1 cellular context compared by ENCODE assay signal in the genomic region with DNA sequence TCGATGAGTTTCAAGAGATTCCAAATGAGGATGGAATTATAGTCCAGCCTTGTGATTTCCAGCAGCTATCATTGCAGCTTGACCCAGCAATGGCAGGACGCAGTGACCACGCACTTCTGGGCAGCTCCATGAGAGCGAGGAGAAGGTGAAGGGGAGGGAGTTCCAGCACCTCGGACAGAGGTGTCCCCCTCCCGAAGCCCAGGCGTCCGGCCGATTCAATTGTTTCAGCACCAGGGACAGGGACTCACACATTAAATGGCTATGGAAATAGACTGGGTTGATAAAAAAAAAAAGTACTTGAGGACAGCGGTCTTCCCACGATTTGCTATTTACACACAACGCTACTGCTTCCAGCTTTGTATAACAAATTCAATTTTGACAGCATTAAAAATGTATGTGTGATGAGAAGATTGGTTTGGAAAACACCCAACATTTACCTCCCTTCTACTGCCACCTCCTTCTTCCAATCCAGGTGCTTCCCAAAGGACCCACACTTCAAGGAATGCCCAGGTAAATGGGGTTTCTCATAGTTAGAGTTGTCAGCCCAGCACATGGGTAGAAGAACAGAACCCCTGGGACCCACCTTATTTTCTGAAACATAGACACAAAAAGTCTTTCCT.
TF ChIP-seq lines count a peak whose summit lies in the region.

No MANE protein-coding gene starts in this region.

TF ChIP-seq in HepG2, 621 proteins besides CTCF, POLR2A, EP300 and RAD21 (continued from another document and continues in another):
- no peak for TF ChIP-seq STAT6 (CRISPR knock-in tag; IDR thresholded peaks at IDR 0.05; ENCODE audit: borderline replicate concordance)
- TF ChIP-seq ZNF407 (CRISPR knock-in tag; IDR thresholded peaks at IDR 0.05; ENCODE audit: not compliant biosample characterization), result no peak
- no peak for TF ChIP-seq ZNF776 (CRISPR knock-in tag; IDR thresholded peaks at IDR 0.05)
- TF ChIP-seq SP2 (CRISPR knock-in tag; IDR thresholded peaks at IDR 0.05), result no peak
- TF ChIP-seq ZNF510 (CRISPR knock-in tag; IDR thresholded peaks at IDR 0.05; ENCODE audit: low read depth), result peak; percentile 91; the same call in 1 of the 2 replicates
- TF ChIP-seq, protein P1, sequence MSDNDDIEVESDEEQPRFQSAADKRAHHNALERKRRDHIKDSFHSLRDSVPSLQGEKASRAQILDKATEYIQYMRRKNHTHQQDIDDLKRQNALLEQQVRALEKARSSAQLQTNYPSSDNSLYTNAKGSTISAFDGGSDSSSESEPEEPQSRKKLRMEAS (IDR thresholded peaks at IDR 0.05), result no peak
- TF ChIP-seq ZBTB43 (CRISPR knock-in tag; conservative IDR thresholded peaks at IDR 0.05), result peak; percentile 97
- TF ChIP-seq, protein P2, sequence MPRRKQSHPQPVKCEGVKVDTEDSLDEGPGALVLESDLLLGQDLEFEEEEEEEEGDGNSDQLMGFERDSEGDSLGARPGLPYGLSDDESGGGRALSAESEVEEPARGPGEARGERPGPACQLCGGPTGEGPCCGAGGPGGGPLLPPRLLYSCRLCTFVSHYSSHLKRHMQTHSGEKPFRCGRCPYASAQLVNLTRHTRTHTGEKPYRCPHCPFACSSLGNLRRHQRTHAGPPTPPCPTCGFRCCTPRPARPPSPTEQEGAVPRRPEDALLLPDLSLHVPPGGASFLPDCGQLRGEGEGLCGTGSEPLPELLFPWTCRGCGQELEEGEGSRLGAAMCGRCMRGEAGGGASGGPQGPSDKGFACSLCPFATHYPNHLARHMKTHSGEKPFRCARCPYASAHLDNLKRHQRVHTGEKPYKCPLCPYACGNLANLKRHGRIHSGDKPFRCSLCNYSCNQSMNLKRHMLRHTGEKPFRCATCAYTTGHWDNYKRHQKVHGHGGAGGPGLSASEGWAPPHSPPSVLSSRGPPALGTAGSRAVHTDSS (CRISPR knock-in tag; conservative IDR thresholded peaks at IDR 0.05), result no peak
- TF ChIP-seq BRCA1 (CRISPR knock-in tag; IDR thresholded peaks at IDR 0.05), result peak; percentile 98
- TF ChIP-seq ZNF274 (CRISPR knock-in tag; IDR thresholded peaks at IDR 0.05), result peak; percentile 96
- no peak for TF ChIP-seq ZNF234 (CRISPR knock-in tag; conservative IDR thresholded peaks at IDR 0.05)
- TF ChIP-seq GMEB1 (CRISPR knock-in tag; IDR thresholded peaks at IDR 0.05; ENCODE audit: borderline replicate concordance), result no peak
- TF ChIP-seq ZNF260 (CRISPR knock-in tag; IDR thresholded peaks at IDR 0.05; ENCODE audit: borderline replicate concordance, low read depth), result no peak
- TF ChIP-seq, protein P3, sequence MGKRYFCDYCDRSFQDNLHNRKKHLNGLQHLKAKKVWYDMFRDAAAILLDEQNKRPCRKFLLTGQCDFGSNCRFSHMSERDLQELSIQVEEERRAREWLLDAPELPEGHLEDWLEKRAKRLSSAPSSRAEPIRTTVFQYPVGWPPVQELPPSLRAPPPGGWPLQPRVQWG (CRISPR knock-in tag; IDR thresholded peaks at IDR 0.05; ENCODE audit: borderline replicate concordance, low read depth), result no peak
- peak; percentile 51; the same call in 1 of the 2 replicates for TF ChIP-seq RERE (CRISPR knock-in tag; IDR thresholded peaks at IDR 0.05; ENCODE audit: low read depth)
- TF ChIP-seq ZNF382 (CRISPR knock-in tag; IDR thresholded peaks at IDR 0.05; ENCODE audit: borderline replicate concordance), result no peak
- TF ChIP-seq SP4 (CRISPR knock-in tag; IDR thresholded peaks at IDR 0.05), result peak; percentile 84
- TF ChIP-seq ZNF468 (CRISPR knock-in tag; IDR thresholded peaks at IDR 0.05), result peak; percentile 85; the same call in 1 of the 2 replicates
- peak; percentile 79; the same call in 1 of the 2 replicates for TF ChIP-seq JDP2 (CRISPR knock-in tag; IDR thresholded peaks at IDR 0.05; ENCODE audit: borderline replicate concordance)
- TF ChIP-seq CBX5 (CRISPR knock-in tag; IDR thresholded peaks at IDR 0.05; ENCODE audit: borderline replicate concordance), result no peak
- no peak for TF ChIP-seq IRF1 (CRISPR knock-in tag; IDR thresholded peaks at IDR 0.05; ENCODE audit: low read depth)
